Comparison of ENCODE assay signal across 20 cellular contexts in the genomic region with DNA sequence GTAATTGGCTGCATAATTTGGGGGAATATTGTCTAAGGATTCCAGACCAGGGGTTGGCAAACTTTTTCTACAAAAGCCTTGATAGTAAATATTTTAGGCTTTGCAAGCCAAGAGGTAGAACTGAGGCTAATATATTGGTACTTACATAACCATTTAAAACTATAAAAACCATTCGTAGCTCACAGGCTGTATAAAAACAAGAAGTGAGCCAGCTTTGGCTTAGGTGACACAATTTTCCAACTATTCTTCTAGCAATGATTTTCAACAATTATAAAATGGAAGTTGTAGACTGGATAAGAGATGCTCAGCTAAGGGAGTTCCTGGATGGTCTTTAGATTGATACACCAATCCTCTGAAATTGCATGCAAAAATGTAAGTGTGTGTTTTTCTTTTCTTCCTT. TPM values are rescaled to one million over a fixed set of nuclear protein-coding genes. Genes with fewer than 3 reads are reported as not detected.
"Had no signal": no experiment of that assay in that cellular context is flagged by ENCODE, and none has a peak within 500 bp of the region (broad histone marks: within the 10 kb centered on the region; RNA-seq: fewer than 3 reads in every experiment).

No MANE protein-coding gene starts in this region.

- ATAC-seq: activated naive CD4-positive, alpha-beta T cell treated with anti-CD3 and anti-CD28 coated beads, Interleukin-2, amount 50 U/mL, for 72 hours; psoas muscle; right lobe of liver had no signal

- H3K36me3 ChIP-seq: brain microvascular endothelial cell, right lobe of liver, upper lobe of left lung had no signal

- H3K27ac Mint-ChIP-seq: activated naive CD4-positive, alpha-beta T cell treated with anti-CD3 and anti-CD28 coated beads, Interleukin-2, amount 50 U/mL, for 72 hours; endodermal cell; mesothelial cell of epicardium; T-helper 1 cell treated with Interleukin-12 subunit alpha and Interleukin-12 subunit beta and Interleukin-4 antibody, amounts not matched to agents 30 μg/mL and 1 μg/mL, for 36 hours had no signal

- H3K4me3 Mint-ChIP-seq: endodermal cell; mesothelial cell of epicardium; T-helper 1 cell treated with Interleukin-12 subunit alpha and Interleukin-12 subunit beta and Interleukin-4 antibody, amounts not matched to agents 30 μg/mL and 1 μg/mL, for 36 hours had no signal

- DNase-seq: activated CD4-positive, alpha-beta T cell treated with anti-CD3 and anti-CD28 coated beads, Interleukin-2, amount 50 U/mL, for 1 hour; activated CD4-positive, CD25-positive, alpha-beta regulatory T cell; activated T-cell treated with anti-CD3 and anti-CD28 coated beads for 4 hours; amygdala; brain microvascular endothelial cell; cerebellar nuclear complex; dermis blood vessel endothelial cell; endodermal cell; erythroblast; kidney glomerular epithelial cell; psoas muscle; right lobe of liver; stimulated activated CD4-positive, alpha-beta T cell treated with anti-CD3 and anti-CD28 coated beads, Interleukin-2, amount 100 ng/mL, for 24 hours; stimulated activated naive CD4-positive, alpha-beta T cell treated with Interleukin-2 at 50 U/mL for 16 hours; upper lobe of left lung had no signal

- H3K9me3 Mint-ChIP-seq: activated naive CD4-positive, alpha-beta T cell treated with anti-CD3 and anti-CD28 coated beads, Interleukin-2, amount 50 U/mL, for 72 hours; endodermal cell; mesothelial cell of epicardium; T-helper 1 cell treated with Interleukin-12 subunit alpha and Interleukin-12 subunit beta and Interleukin-4 antibody, amounts not matched to agents 30 μg/mL and 1 μg/mL, for 36 hours had no signal

- H3K4me1 ChIP-seq: psoas muscle, right lobe of liver had no signal

- H3K27ac ChIP-seq: brain microvascular endothelial cell, hepatocyte, psoas muscle, right lobe of liver had no signal

- H3K27me3 ChIP-seq: brain microvascular endothelial cell, hepatocyte, right lobe of liver, upper lobe of left lung had no signal

- H3K36me3 Mint-ChIP-seq: activated naive CD4-positive, alpha-beta T cell treated with anti-CD3 and anti-CD28 coated beads, Interleukin-2, amount 50 U/mL, for 72 hours; mesothelial cell of epicardium had no signal

- H3K4me2 ChIP-seq: hepatocyte had no signal

- H3K4me3 ChIP-seq: hepatocyte, psoas muscle, right lobe of liver had no signal

- H3K9me3 ChIP-seq: psoas muscle, right lobe of liver, upper lobe of left lung had no signal

RNA-seq across cellular contexts. Expression of a gene that starts 1.4 kb away (rescaled TPM):
- total RNA-seq: activated CD8-positive, alpha-beta memory T cell treated with anti-CD3 and anti-CD28 coated beads for 36 hours; activated naive CD4-positive, alpha-beta T cell treated with anti-CD3 and anti-CD28 coated beads, Interleukin-2, amount 50 U/mL, for 72 hours; dermis blood vessel endothelial cell; hepatocyte; psoas muscle had no signal
